ENCODE assay signal across 1 cellular context in the genomic region with DNA sequence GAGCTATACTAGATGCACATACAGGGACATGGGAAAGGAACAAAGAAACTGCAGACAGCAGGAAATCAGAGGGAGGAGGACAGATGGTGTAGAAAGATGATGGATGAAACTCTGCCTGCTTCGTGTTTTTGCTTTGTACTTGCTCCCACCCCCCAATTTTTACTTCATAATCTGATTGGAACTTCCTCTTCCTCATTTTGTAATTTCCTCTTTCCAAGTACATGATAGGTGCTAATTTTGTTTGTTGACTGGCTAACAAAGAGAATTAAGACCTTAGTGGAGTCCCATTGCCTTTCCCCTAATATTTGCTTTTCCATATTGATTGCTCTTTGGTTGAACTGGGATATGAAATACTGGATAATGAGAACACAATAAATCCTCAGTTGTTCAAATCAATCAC.
TF ChIP-seq lines count a peak whose summit lies in the region.

No MANE protein-coding gene starts in this region.

TF ChIP-seq in WTC11, 78 proteins besides CTCF, POLR2A, EP300 and RAD21 (continued from another document):
- TF ChIP-seq, protein P1, sequence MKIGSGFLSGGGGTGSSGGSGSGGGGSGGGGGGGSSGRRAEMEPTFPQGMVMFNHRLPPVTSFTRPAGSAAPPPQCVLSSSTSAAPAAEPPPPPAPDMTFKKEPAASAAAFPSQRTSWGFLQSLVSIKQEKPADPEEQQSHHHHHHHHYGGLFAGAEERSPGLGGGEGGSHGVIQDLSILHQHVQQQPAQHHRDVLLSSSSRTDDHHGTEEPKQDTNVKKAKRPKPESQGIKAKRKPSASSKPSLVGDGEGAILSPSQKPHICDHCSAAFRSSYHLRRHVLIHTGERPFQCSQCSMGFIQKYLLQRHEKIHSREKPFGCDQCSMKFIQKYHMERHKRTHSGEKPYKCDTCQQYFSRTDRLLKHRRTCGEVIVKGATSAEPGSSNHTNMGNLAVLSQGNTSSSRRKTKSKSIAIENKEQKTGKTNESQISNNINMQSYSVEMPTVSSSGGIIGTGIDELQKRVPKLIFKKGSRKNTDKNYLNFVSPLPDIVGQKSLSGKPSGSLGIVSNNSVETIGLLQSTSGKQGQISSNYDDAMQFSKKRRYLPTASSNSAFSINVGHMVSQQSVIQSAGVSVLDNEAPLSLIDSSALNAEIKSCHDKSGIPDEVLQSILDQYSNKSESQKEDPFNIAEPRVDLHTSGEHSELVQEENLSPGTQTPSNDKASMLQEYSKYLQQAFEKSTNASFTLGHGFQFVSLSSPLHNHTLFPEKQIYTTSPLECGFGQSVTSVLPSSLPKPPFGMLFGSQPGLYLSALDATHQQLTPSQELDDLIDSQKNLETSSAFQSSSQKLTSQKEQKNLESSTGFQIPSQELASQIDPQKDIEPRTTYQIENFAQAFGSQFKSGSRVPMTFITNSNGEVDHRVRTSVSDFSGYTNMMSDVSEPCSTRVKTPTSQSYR (CRISPR knock-in tag; IDR thresholded peaks at IDR 0.05) = no peak
- no peak for TF ChIP-seq MYBL2 (CRISPR knock-in tag; IDR thresholded peaks at IDR 0.05)
- TF ChIP-seq, protein P2, sequence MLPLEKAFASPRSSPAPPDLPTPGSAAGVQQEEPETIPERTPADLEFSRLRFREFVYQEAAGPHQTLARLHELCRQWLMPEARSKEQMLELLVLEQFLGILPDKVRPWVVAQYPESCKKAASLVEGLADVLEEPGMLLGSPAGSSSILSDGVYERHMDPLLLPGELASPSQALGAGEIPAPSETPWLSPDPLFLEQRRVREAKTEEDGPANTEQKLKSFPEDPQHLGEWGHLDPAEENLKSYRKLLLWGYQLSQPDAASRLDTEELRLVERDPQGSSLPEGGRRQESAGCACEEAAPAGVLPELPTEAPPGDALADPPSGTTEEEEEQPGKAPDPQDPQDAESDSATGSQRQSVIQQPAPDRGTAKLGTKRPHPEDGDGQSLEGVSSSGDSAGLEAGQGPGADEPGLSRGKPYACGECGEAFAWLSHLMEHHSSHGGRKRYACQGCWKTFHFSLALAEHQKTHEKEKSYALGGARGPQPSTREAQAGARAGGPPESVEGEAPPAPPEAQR (CRISPR knock-in tag; IDR thresholded peaks at IDR 0.05) = no peak
- TF ChIP-seq, protein P3, sequence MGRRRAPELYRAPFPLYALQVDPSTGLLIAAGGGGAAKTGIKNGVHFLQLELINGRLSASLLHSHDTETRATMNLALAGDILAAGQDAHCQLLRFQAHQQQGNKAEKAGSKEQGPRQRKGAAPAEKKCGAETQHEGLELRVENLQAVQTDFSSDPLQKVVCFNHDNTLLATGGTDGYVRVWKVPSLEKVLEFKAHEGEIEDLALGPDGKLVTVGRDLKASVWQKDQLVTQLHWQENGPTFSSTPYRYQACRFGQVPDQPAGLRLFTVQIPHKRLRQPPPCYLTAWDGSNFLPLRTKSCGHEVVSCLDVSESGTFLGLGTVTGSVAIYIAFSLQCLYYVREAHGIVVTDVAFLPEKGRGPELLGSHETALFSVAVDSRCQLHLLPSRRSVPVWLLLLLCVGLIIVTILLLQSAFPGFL (CRISPR knock-in tag; IDR thresholded peaks at IDR 0.05; ENCODE audit: borderline replicate concordance) = no peak
- TF ChIP-seq ZNF121 (CRISPR knock-in tag; IDR thresholded peaks at IDR 0.05) = no peak
- TF ChIP-seq, protein P4, sequence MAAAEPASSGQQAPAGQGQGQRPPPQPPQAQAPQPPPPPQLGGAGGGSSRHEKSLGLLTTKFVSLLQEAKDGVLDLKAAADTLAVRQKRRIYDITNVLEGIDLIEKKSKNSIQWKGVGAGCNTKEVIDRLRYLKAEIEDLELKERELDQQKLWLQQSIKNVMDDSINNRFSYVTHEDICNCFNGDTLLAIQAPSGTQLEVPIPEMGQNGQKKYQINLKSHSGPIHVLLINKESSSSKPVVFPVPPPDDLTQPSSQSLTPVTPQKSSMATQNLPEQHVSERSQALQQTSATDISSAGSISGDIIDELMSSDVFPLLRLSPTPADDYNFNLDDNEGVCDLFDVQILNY (CRISPR knock-in tag; IDR thresholded peaks at IDR 0.05) = no peak
- TF ChIP-seq, protein P5, sequence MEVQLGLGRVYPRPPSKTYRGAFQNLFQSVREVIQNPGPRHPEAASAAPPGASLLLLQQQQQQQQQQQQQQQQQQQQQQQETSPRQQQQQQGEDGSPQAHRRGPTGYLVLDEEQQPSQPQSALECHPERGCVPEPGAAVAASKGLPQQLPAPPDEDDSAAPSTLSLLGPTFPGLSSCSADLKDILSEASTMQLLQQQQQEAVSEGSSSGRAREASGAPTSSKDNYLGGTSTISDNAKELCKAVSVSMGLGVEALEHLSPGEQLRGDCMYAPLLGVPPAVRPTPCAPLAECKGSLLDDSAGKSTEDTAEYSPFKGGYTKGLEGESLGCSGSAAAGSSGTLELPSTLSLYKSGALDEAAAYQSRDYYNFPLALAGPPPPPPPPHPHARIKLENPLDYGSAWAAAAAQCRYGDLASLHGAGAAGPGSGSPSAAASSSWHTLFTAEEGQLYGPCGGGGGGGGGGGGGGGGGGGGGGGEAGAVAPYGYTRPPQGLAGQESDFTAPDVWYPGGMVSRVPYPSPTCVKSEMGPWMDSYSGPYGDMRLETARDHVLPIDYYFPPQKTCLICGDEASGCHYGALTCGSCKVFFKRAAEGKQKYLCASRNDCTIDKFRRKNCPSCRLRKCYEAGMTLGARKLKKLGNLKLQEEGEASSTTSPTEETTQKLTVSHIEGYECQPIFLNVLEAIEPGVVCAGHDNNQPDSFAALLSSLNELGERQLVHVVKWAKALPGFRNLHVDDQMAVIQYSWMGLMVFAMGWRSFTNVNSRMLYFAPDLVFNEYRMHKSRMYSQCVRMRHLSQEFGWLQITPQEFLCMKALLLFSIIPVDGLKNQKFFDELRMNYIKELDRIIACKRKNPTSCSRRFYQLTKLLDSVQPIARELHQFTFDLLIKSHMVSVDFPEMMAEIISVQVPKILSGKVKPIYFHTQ (CRISPR knock-in tag; IDR thresholded peaks at IDR 0.05) = no peak
- TF ChIP-seq CBFB (CRISPR knock-in tag; IDR thresholded peaks at IDR 0.05; ENCODE audit: low read depth) = no peak
- TF ChIP-seq, protein P6, sequence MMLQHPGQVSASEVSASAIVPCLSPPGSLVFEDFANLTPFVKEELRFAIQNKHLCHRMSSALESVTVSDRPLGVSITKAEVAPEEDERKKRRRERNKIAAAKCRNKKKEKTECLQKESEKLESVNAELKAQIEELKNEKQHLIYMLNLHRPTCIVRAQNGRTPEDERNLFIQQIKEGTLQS (CRISPR knock-in tag; conservative IDR thresholded peaks at IDR 0.05) = no peak
- no peak for TF ChIP-seq MXD4 (CRISPR knock-in tag; IDR thresholded peaks at IDR 0.05; ENCODE audit: borderline replicate concordance)
- TF ChIP-seq, protein P7, sequence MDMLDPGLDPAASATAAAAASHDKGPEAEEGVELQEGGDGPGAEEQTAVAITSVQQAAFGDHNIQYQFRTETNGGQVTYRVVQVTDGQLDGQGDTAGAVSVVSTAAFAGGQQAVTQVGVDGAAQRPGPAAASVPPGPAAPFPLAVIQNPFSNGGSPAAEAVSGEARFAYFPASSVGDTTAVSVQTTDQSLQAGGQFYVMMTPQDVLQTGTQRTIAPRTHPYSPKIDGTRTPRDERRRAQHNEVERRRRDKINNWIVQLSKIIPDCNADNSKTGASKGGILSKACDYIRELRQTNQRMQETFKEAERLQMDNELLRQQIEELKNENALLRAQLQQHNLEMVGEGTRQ (CRISPR knock-in tag; IDR thresholded peaks at IDR 0.05) = no peak
- TF ChIP-seq, protein P8, sequence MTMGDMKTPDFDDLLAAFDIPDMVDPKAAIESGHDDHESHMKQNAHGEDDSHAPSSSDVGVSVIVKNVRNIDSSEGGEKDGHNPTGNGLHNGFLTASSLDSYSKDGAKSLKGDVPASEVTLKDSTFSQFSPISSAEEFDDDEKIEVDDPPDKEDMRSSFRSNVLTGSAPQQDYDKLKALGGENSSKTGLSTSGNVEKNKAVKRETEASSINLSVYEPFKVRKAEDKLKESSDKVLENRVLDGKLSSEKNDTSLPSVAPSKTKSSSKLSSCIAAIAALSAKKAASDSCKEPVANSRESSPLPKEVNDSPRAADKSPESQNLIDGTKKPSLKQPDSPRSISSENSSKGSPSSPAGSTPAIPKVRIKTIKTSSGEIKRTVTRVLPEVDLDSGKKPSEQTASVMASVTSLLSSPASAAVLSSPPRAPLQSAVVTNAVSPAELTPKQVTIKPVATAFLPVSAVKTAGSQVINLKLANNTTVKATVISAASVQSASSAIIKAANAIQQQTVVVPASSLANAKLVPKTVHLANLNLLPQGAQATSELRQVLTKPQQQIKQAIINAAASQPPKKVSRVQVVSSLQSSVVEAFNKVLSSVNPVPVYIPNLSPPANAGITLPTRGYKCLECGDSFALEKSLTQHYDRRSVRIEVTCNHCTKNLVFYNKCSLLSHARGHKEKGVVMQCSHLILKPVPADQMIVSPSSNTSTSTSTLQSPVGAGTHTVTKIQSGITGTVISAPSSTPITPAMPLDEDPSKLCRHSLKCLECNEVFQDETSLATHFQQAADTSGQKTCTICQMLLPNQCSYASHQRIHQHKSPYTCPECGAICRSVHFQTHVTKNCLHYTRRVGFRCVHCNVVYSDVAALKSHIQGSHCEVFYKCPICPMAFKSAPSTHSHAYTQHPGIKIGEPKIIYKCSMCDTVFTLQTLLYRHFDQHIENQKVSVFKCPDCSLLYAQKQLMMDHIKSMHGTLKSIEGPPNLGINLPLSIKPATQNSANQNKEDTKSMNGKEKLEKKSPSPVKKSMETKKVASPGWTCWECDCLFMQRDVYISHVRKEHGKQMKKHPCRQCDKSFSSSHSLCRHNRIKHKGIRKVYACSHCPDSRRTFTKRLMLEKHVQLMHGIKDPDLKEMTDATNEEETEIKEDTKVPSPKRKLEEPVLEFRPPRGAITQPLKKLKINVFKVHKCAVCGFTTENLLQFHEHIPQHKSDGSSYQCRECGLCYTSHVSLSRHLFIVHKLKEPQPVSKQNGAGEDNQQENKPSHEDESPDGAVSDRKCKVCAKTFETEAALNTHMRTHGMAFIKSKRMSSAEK (CRISPR knock-in tag; IDR thresholded peaks at IDR 0.05; ENCODE audit: borderline replicate concordance) = no peak
